Comparison of ENCODE assay signal across 8 cellular contexts in genomic region chr1:39026051-39026946, GRCh38. TPM values are rescaled to one million over a fixed set of nuclear protein-coding genes. Genes with fewer than 3 reads are reported as not detected.
A peak's percentile ranks its signal among the peaks of the same experiment; 100 is the strongest.
DNase-seq lines count a peak whose midpoint lies in the region; ATAC-seq, FAIRE-seq and TF ChIP-seq lines count a peak whose summit lies in the region.

Gene NDUFS5 (plus strand): TSS chr1:39026350. CDS start chr1:39028725, 2,375 bp downstream.

- H3K9me3 ChIP-seq in astrocyte (ENCODE audit: insufficient read depth, low read depth, low read length) (no peaks in the 10 kb centered on the region), vagina (no peaks in the 10 kb centered on the region)

- H3K4me3 Mint-ChIP-seq in astrocyte (ENCODE audit: unreplicated experiment) = peak within 1 kb of the TSS; percentile 100

- H3K79me2 ChIP-seq in astrocyte (ENCODE audit: insufficient read depth, low read length) = peaks cover 43% of the 10 kb centered on the region

- TF ChIP-seq CTCF in astrocyte (IDR thresholded peaks at IDR 0.05; ENCODE audit: insufficient read depth, low read depth, low read length) (no peak), vagina (IDR thresholded peaks at IDR 0.05) (no peak)

- TF ChIP-seq POLR2A in GM15510 (IDR thresholded peaks at IDR 0.05; ENCODE audit: borderline replicate concordance, extremely low read depth, insufficient read length) = peak; percentile 85
- peak in 1 of 2 donors; percentile 87 for TF ChIP-seq POLR2A in vagina (IDR thresholded peaks at IDR 0.05)

- DNase-seq in NCI-H1930 (lab: John Stamatoyannopoulos, UW) (peak; percentile 68 to 76), T-helper 22 cell (ENCODE audit: low read depth) (peak; percentile 68), astrocyte (ENCODE audit: low read depth) (peak; percentile 93), hepatic stellate cell (ENCODE audit: low spot score) (peak; percentile 79), vagina (ENCODE audit: extremely low spot score in 2 of 2) (peak in 1 of 2 donors; percentile 93)

- peaks cover 3% of the 10 kb centered on the region for H3K9me3 Mint-ChIP-seq in astrocyte (ENCODE audit: unreplicated experiment)

- peak; percentile 37 for FAIRE-seq in astrocyte (lab: Jason Lieb, UNC)

- H3K4me1 ChIP-seq in astrocyte (ENCODE audit: insufficient read depth, low read length) (peaks cover 9% of the 10 kb centered on the region), rectal smooth muscle tissue (ENCODE audit: control insufficient read depth, insufficient read depth, low read length) (peaks cover 5% of the 10 kb centered on the region), vagina (peaks cover 13% of the 10 kb centered on the region)

- peaks cover 7% of the 10 kb centered on the region for H3K36me3 Mint-ChIP-seq in astrocyte (ENCODE audit: low read depth, unreplicated experiment)

- H3K27me3 ChIP-seq in astrocyte (ENCODE audit: insufficient read depth, low read length) = no peaks in the 10 kb centered on the region
- no peaks in the 10 kb centered on the region for H3K27me3 ChIP-seq in rectal smooth muscle tissue (ENCODE audit: control insufficient read depth, insufficient read depth, low read length)
- H3K27me3 ChIP-seq in vagina = no peaks in the 10 kb centered on the region

- intact Hi-C loops in vagina (cut with DNase I) = loop anchor here (10.0 kb wide), 1 partner anchor 59 kb away; no protein-coding TSS in a partner anchor

- H3K27ac ChIP-seq in astrocyte (ENCODE audit: low read depth, low read length) (peak within 1 kb of the TSS; percentile 99), rectal smooth muscle tissue (ENCODE audit: low read depth, low read length) (peak within 1 kb of the TSS; percentile 97), vagina (peak within 1 kb of the TSS; percentile 85)

- peak; percentile 72 for ATAC-seq in HG02943 (IDR thresholded peaks at IDR 0.05; ENCODE audit: low read depth, unreplicated experiment)

- H3K9ac ChIP-seq in astrocyte (ENCODE audit: low read length) (peak within 1 kb of the TSS; percentile 99), rectal smooth muscle tissue (ENCODE audit: low read length) (peak within 1 kb of the TSS; percentile 100)

- H3K36me3 ChIP-seq in astrocyte (ENCODE audit: insufficient read depth, low read length) (peaks cover 11% of the 10 kb centered on the region), rectal smooth muscle tissue (ENCODE audit: control insufficient read depth, insufficient read depth, low read length) (peaks cover 8% of the 10 kb centered on the region), vagina (peaks cover 0 to 30% of the 10 kb centered on the region in 2 donors)

- H3K4me3 ChIP-seq in astrocyte (ENCODE audit: insufficient read depth, low read depth, low read length) (peak within 1 kb of the TSS; percentile 95), rectal smooth muscle tissue (ENCODE audit: low read length) (peak within 1 kb of the TSS; percentile 97), vagina (peak within 1 kb of the TSS; percentile 61 to 63)

- H4K20me1 ChIP-seq in astrocyte (ENCODE audit: insufficient read depth, low read length) = peaks cover 29% of the 10 kb centered on the region

- H2AFZ ChIP-seq in astrocyte (ENCODE audit: low read depth, low read length) = peak within 1 kb of the TSS; percentile 53

- peak within 1 kb of the TSS; percentile 86 for H3K4me2 ChIP-seq in astrocyte (ENCODE audit: low read length)

- H3K4me1 Mint-ChIP-seq in astrocyte (ENCODE audit: low read depth, unreplicated experiment) = peaks cover 4% of the 10 kb centered on the region

- H3K27ac Mint-ChIP-seq in astrocyte (ENCODE audit: unreplicated experiment) = peak within 1 kb of the TSS; percentile 100

- H3K27me3 Mint-ChIP-seq in astrocyte (ENCODE audit: low read depth, unreplicated experiment) = no peaks in the 10 kb centered on the region

RNA-seq across cellular contexts. Expression of gene NDUFS5, which starts in this region (rescaled TPM):
- total RNA-seq in astrocyte = 313 and 360 TPM in 2 replicates
- 534 TPM for total RNA-seq in vagina
